In the genomic region with DNA sequence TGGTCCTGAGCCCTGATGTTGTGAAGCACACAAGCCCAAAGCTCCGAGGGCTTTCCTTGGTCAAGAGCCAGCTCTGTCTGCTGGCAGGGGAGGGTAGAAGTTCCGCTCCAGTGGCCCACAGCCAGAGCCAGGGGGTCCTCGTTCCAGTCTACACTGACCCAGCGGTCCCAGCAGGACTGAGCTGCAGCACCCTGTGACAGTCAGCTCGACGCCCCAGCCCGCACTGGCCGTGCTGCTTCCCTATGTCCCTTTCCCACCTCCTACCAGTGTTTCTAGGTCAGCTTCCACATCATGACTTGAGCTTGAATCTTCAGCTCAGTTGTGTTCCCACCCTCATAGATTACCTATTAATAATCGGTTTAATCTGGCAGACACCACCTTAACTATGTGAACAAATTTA, we compare ENCODE assay signal across 35 cellular contexts.
"Had no signal": no experiment of that assay in that cellular context is flagged by ENCODE, and none has a peak within 500 bp of the region (broad histone marks: within the 10 kb centered on the region; RNA-seq: fewer than 3 reads in every experiment).

No MANE protein-coding gene starts in this region.

- H3K4me3 Mint-ChIP-seq: activated B cell treated with CpG ODN at 0.5 μM for 24 hours; activated CD4-positive, alpha-beta memory T cell treated with anti-CD3 and anti-CD28 coated beads for 36 hours; activated CD4-positive, alpha-beta T cell treated with anti-CD3 and anti-CD28 coated beads, Interleukin-2, amount 10 ng/mL, durations not matched to agents 24 days and 14 days; activated CD8-positive, alpha-beta T cell treated with anti-CD3 and anti-CD28 coated beads for 36 hours; activated naive CD4-positive, alpha-beta T cell treated with anti-CD3 and anti-CD28 coated beads for 36 hours; activated naive CD8-positive, alpha-beta T cell treated with anti-CD3 and anti-CD28 coated beads for 36 hours; activated T-cell treated with anti-CD3 and anti-CD28 coated beads, Interleukin-2, amount 50 U/mL, for 4 hours; activated T-cell treated with anti-CD3 and anti-CD28 coated beads, Interleukin-2, amount 50 U/mL, for 72 hours; activated T-helper 1 cell treated with anti-CD3 and anti-CD28 coated beads, Interleukin-12 subunit alpha, Interleukin-12 subunit beta, Interleukin-2, Interleukin-4 antibody, amounts not matched to agents 30 ng/mL and 10 ng/mL and 1 ng/mL, durations not matched to agents 14 hours and 24 hours and 36 hours; activated T-helper 17 cell treated with anti-CD3 and anti-CD28 coated beads, Interleukin-2, amount 50 U/mL, for 72 hours; T-helper 1 cell treated with Interleukin-12 subunit alpha and Interleukin-12 subunit beta and Interleukin-4 antibody, amounts not matched to agents 30 μg/mL and 1 μg/mL, for 36 hours; T-helper 2 cell treated with Interferon-gamma antibody and Interleukin-4, amounts not matched to agents 5 μg/mL and 100 μg/mL, for 36 hours had no signal

- H3K27ac Mint-ChIP-seq: activated B cell treated with CpG ODN at 0.5 μM for 24 hours; activated CD4-positive, alpha-beta memory T cell treated with anti-CD3 and anti-CD28 coated beads for 36 hours; activated CD4-positive, alpha-beta T cell treated with anti-CD3 and anti-CD28 coated beads, Interleukin-2, amount 10 ng/mL, durations not matched to agents 24 days and 14 days; activated CD8-positive, alpha-beta T cell treated with anti-CD3 and anti-CD28 coated beads for 36 hours; activated naive CD4-positive, alpha-beta T cell treated with anti-CD3 and anti-CD28 coated beads for 36 hours; activated naive CD4-positive, alpha-beta T cell treated with anti-CD3 and anti-CD28 coated beads, Interleukin-2, amount 50 U/mL, for 72 hours; activated naive CD8-positive, alpha-beta T cell treated with anti-CD3 and anti-CD28 coated beads for 36 hours; activated T-cell treated with anti-CD3 and anti-CD28 coated beads, Interleukin-2, amount 50 U/mL, for 72 hours; activated T-helper 1 cell treated with anti-CD3 and anti-CD28 coated beads, Interleukin-12 subunit alpha, Interleukin-12 subunit beta, Interleukin-2, Interleukin-4 antibody, amounts not matched to agents 30 ng/mL and 10 ng/mL and 1 ng/mL, durations not matched to agents 14 hours and 24 hours and 36 hours; activated T-helper 17 cell treated with anti-CD3 and anti-CD28 coated beads, Interleukin-2, amount 50 U/mL, for 72 hours; T-helper 1 cell treated with Interleukin-12 subunit alpha and Interleukin-12 subunit beta and Interleukin-4 antibody, amounts not matched to agents 30 μg/mL and 1 μg/mL, for 36 hours; T-helper 2 cell treated with Interferon-gamma antibody and Interleukin-4, amounts not matched to agents 5 μg/mL and 100 μg/mL, for 36 hours had no signal

- ATAC-seq: activated CD8-positive, alpha-beta T cell treated with anti-CD3 and anti-CD28 coated beads for 36 hours; activated naive CD4-positive, alpha-beta T cell treated with anti-CD3 and anti-CD28 coated beads, Interleukin-2, amount 50 U/mL, for 72 hours; activated T-cell treated with anti-CD3 and anti-CD28 coated beads, Interleukin-2, amount 50 U/mL, for 4 hours; activated T-cell treated with anti-CD3 and anti-CD28 coated beads, Interleukin-2, amount 50 U/mL, for 72 hours; activated T-helper 17 cell treated with anti-CD3 and anti-CD28 coated beads, Interleukin-2, amount 50 U/mL, for 72 hours; body of pancreas had no signal

- H3K36me3 ChIP-seq: adrenal gland, brain microvascular endothelial cell, breast epithelium had no signal

- H3K4me1 Mint-ChIP-seq: activated T-helper 17 cell treated with anti-CD3 and anti-CD28 coated beads, Interleukin-2, amount 50 U/mL, for 72 hours had no signal

- H3K27ac ChIP-seq: adrenal gland, body of pancreas, brain microvascular endothelial cell, breast epithelium, VCaP had no signal

- H3K27me3 ChIP-seq: body of pancreas, brain microvascular endothelial cell, breast epithelium had no signal

- H3K36me3 Mint-ChIP-seq: activated CD4-positive, alpha-beta memory T cell treated with anti-CD3 and anti-CD28 coated beads for 36 hours; activated naive CD4-positive, alpha-beta T cell treated with anti-CD3 and anti-CD28 coated beads, Interleukin-2, amount 50 U/mL, for 72 hours; activated naive CD8-positive, alpha-beta T cell treated with anti-CD3 and anti-CD28 coated beads for 36 hours had no signal

- H3K4me3 ChIP-seq: adrenal gland, body of pancreas, breast epithelium had no signal

- DNase-seq: activated B cell treated with CpG ODN at 0.5 μM for 24 hours; activated CD4-positive, alpha-beta memory T cell treated with anti-CD3 and anti-CD28 coated beads for 36 hours; activated CD4-positive, alpha-beta T cell treated with anti-CD3 and anti-CD28 coated beads for 4 hours; activated CD4-positive, alpha-beta T cell treated with anti-CD3 and anti-CD28 coated beads, Interleukin-2, amount 10 ng/mL, durations not matched to agents 24 days and 14 days; activated CD4-positive, alpha-beta T cell treated with anti-CD3 and anti-CD28 coated beads, Interleukin-2, amount 50 U/mL, for 1 hour; activated CD4-positive, alpha-beta T cell treated with anti-CD3 and anti-CD28 coated beads, Interleukin-2, amount 50 U/mL, for 4 hours; activated CD4-positive, CD25-positive, alpha-beta regulatory T cell treated with anti-CD3 and anti-CD28 coated beads, Interleukin-2, amount 50 U/mL, for 72 hours; activated CD8-positive, alpha-beta memory T cell treated with anti-CD3 and anti-CD28 coated beads, Interleukin-2, amount 50 U/mL, for 4 hours; activated CD8-positive, alpha-beta T cell treated with anti-CD3 and anti-CD28 coated beads for 36 hours; activated effector memory CD4-positive, alpha-beta T cell treated with anti-CD3 and anti-CD28 coated beads, Interleukin-2, amount 50 U/mL, for 16 hours; activated gamma-delta T cell treated with Interleukin-2 at 50 U/mL for 16 hours; activated naive CD4-positive, alpha-beta T cell; activated naive CD4-positive, alpha-beta T cell treated with anti-CD3 and anti-CD28 coated beads for 36 hours; activated naive CD4-positive, alpha-beta T cell treated with anti-CD3 and anti-CD28 coated beads, Interleukin-2, amount 50 U/mL, for 16 hours; activated naive CD8-positive, alpha-beta T cell treated with anti-CD3 and anti-CD28 coated beads for 36 hours; activated T-cell treated with anti-CD3 and anti-CD28 coated beads for 4 hours; activated T-cell treated with anti-CD3 and anti-CD28 coated beads, Interleukin-2, amount 50 U/mL, for 1 hour; activated T-cell treated with anti-CD3 and anti-CD28 coated beads, Interleukin-2, amount 50 U/mL, for 4 hours; activated T-cell treated with anti-CD3 and anti-CD28 coated beads, Interleukin-2, amount 50 U/mL, for 72 hours; adrenal gland; amniotic stem cell; aorta; body of pancreas; brain microvascular endothelial cell; central memory CD4-positive, alpha-beta T cell; T-helper 1 cell; T-helper 2 cell; T-helper 9 cell had no signal

- H3K4me1 ChIP-seq: adrenal gland, breast epithelium had no signal

- H3K9me3 ChIP-seq: adrenal gland, body of pancreas, breast epithelium had no signal

- H3K9me3 Mint-ChIP-seq: activated B cell treated with CpG ODN at 0.5 μM for 24 hours; activated CD4-positive, alpha-beta memory T cell treated with anti-CD3 and anti-CD28 coated beads for 36 hours; activated CD4-positive, alpha-beta T cell treated with anti-CD3 and anti-CD28 coated beads, Interleukin-2, amount 10 ng/mL, durations not matched to agents 24 days and 14 days; activated CD8-positive, alpha-beta T cell treated with anti-CD3 and anti-CD28 coated beads for 36 hours; activated naive CD4-positive, alpha-beta T cell treated with anti-CD3 and anti-CD28 coated beads for 36 hours; activated naive CD4-positive, alpha-beta T cell treated with anti-CD3 and anti-CD28 coated beads, Interleukin-2, amount 50 U/mL, for 72 hours; activated naive CD8-positive, alpha-beta T cell treated with anti-CD3 and anti-CD28 coated beads for 36 hours; activated T-cell treated with anti-CD3 and anti-CD28 coated beads, Interleukin-2, amount 50 U/mL, for 4 hours; activated T-cell treated with anti-CD3 and anti-CD28 coated beads, Interleukin-2, amount 50 U/mL, for 72 hours; activated T-helper 1 cell treated with anti-CD3 and anti-CD28 coated beads, Interleukin-12 subunit alpha, Interleukin-12 subunit beta, Interleukin-2, Interleukin-4 antibody, amounts not matched to agents 30 ng/mL and 10 ng/mL and 1 ng/mL, durations not matched to agents 14 hours and 24 hours and 36 hours; activated T-helper 17 cell treated with anti-CD3 and anti-CD28 coated beads, Interleukin-2, amount 50 U/mL, for 72 hours; T-helper 1 cell treated with Interleukin-12 subunit alpha and Interleukin-12 subunit beta and Interleukin-4 antibody, amounts not matched to agents 30 μg/mL and 1 μg/mL, for 36 hours; T-helper 2 cell treated with Interferon-gamma antibody and Interleukin-4, amounts not matched to agents 5 μg/mL and 100 μg/mL, for 36 hours had no signal
